In the genomic region with DNA sequence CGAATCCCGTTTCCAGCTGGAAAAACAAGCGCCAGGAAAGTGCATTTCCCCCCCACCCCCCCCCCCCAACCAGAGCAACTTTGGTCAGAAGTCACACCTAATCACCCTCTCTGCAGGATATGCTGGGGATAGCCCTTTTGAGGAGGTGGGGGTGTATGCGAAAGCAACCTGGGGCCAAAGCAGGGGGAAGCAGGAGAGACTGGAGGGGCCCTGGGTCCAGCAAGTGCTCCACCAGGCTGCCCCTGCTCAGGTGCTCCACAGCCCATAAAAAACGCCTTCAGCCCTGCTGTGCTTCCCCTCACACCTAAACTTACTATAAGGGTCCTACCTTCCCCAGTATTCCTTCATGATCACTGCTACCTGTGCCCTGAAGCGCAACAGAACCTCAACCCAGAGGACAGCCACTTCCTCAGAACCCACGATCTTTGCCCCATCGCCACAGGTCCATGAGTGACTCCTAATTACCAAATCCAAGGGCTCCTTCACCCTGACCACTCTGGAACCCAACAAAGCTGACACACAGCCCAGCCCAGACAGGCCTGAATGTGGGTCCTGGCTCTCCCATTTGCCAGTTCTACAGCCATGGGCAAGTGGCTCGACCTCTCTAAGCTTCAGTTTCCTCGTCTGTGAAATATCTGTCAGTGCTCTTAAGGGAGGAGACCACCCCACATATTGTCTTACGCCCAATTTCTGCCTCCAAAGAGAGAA, we compare ENCODE assay signal across 15 cellular contexts. TPM values are rescaled to one million over a fixed set of nuclear protein-coding genes. Genes with fewer than 3 reads are reported as not detected.
DNase-seq lines count a peak whose midpoint lies in the region; ATAC-seq and TF ChIP-seq lines count a peak whose summit lies in the region.
"Had no signal": no experiment of that assay in that cellular context is flagged by ENCODE, and none has a peak within 500 bp of the region (broad histone marks: within the 10 kb centered on the region; RNA-seq: fewer than 3 reads in every experiment).

No MANE protein-coding gene starts in this region.

- no peak overlapping the region for H3K4me2 ChIP-seq in hepatocyte

- no peak for TF ChIP-seq CTCF in endodermal cell (conservative IDR thresholded peaks at IDR 0.05)
- TF ChIP-seq CTCF in hepatocyte (IDR thresholded peaks at IDR 0.05; ENCODE audit: poor library complexity): no peak

- H3K79me2 ChIP-seq in hepatocyte: no peaks in the 10 kb centered on the region

- no peak overlapping the region for H3K4me3 Mint-ChIP-seq in activated T-cell treated with anti-CD3 and anti-CD28 coated beads, Interleukin-2, amount 50 U/mL, for 24 hours
- no peak overlapping the region for H3K4me3 Mint-ChIP-seq in T-helper 2 cell treated with Interferon-gamma antibody and Interleukin-4, amounts not matched to agents 5 μg/mL and 100 μg/mL, for 36 hours
- H3K4me3 Mint-ChIP-seq in endodermal cell: no peak overlapping the region

- H2AFZ ChIP-seq in hepatocyte: no peak overlapping the region

- WGBS in endodermal cell (ENCODE audit: insufficient coverage in 1 of 2, insufficient read length in 1 of 2), 2 experiments: 75 to 83% methylated on average over 2 to 11 of the region's 11 CpGs
- WGBS in hepatocyte (ENCODE audit: low lambda C conversion rate, missing lambda C conversion rate): 77% methylated on average over 11 of the region's 11 CpGs

- peak; percentile 46 for ATAC-seq in stimulated activated naive CD8-positive, alpha-beta T cell treated with anti-CD3 and anti-CD28 coated beads, Interleukin-15, Interleukin-2, amounts not matched to agents 100 U/mL and 50 U/mL, for 24 hours
- ATAC-seq: left colon, psoas muscle had no signal

- H3K36me3 Mint-ChIP-seq in activated T-cell treated with anti-CD3 and anti-CD28 coated beads, Interleukin-2, amount 50 U/mL, for 24 hours (ENCODE audit: low read depth): peaks cover 46% of the 10 kb centered on the region
- H3K36me3 Mint-ChIP-seq in T-helper 2 cell treated with Interferon-gamma antibody and Interleukin-4, amounts not matched to agents 5 μg/mL and 100 μg/mL, for 36 hours (ENCODE audit: low read depth): peaks cover 37% of the 10 kb centered on the region
- H3K36me3 Mint-ChIP-seq in endodermal cell (ENCODE audit: low read depth): peaks cover 20% of the 10 kb centered on the region

- H3K4me3 ChIP-seq in endodermal cell (ENCODE audit: low read length) (no peak overlapping the region), hepatocyte (no peak overlapping the region)
- H3K4me3 ChIP-seq: dorsolateral prefrontal cortex, psoas muscle had no signal

- H3K9ac ChIP-seq in endodermal cell (ENCODE audit: extremely low read depth, low read length, poor library complexity, severe bottlenecking): no peak overlapping the region

- H3K27ac ChIP-seq in endodermal cell (ENCODE audit: low read depth, low read length): no peak overlapping the region
- H3K27ac ChIP-seq in hepatocyte: no peak overlapping the region
- H3K27ac ChIP-seq: dorsolateral prefrontal cortex, psoas muscle had no signal

- no peak for DNase-seq in activated T-cell treated with anti-CD3 and anti-CD28 coated beads, Interleukin-2, amount 50 U/mL, for 24 hours
- DNase-seq in activated T-cell treated with anti-CD3 and anti-CD28 coated beads, Interleukin-2, amount 50 U/mL, for 1 hour: no peak
- DNase-seq in T-helper 2 cell treated with Interferon-gamma antibody and Interleukin-4, amounts not matched to agents 5 μg/mL and 100 μg/mL, for 36 hours (ENCODE audit: low spot score): no peak
- DNase-seq in endodermal cell (peak; percentile 82), kidney glomerular epithelial cell (lab: John Stamatoyannopoulos, UW) (no peak), hepatocyte (ENCODE audit: low spot score) (no peak)
- no peak for DNase-seq in stimulated activated naive CD8-positive, alpha-beta T cell treated with anti-CD3 and anti-CD28 coated beads, Interleukin-15, Interleukin-2, amounts not matched to agents 100 U/mL and 50 U/mL, for 24 hours
- DNase-seq in activated CD8-positive, alpha-beta memory T cell treated with anti-CD3 and anti-CD28 coated beads, Interleukin-2, amount 50 U/mL, for 4 hours: no peak
- DNase-seq: ACHN, dorsolateral prefrontal cortex, hypothalamus, left colon, NCI-H1694, NCI-H510A treated with DMSO at 0.1 percent for 48 hours, psoas muscle had no signal

- H3K9me3 Mint-ChIP-seq in activated T-cell treated with anti-CD3 and anti-CD28 coated beads, Interleukin-2, amount 50 U/mL, for 24 hours: no peaks in the 10 kb centered on the region
- no peaks in the 10 kb centered on the region for H3K9me3 Mint-ChIP-seq in T-helper 2 cell treated with Interferon-gamma antibody and Interleukin-4, amounts not matched to agents 5 μg/mL and 100 μg/mL, for 36 hours
- H3K9me3 Mint-ChIP-seq in endodermal cell: no peaks in the 10 kb centered on the region

- H3K4me1 ChIP-seq in endodermal cell (ENCODE audit: control insufficient read depth, insufficient read depth, low read length) (peaks cover 24% of the 10 kb centered on the region), hepatocyte (ENCODE audit: insufficient read depth) (no peaks in the 10 kb centered on the region)
- H3K4me1 ChIP-seq: psoas muscle had no signal

- H3K27ac Mint-ChIP-seq in activated T-cell treated with anti-CD3 and anti-CD28 coated beads, Interleukin-2, amount 50 U/mL, for 24 hours: peak overlapping the region; percentile 76
- peak overlapping the region; percentile 0 for H3K27ac Mint-ChIP-seq in T-helper 2 cell treated with Interferon-gamma antibody and Interleukin-4, amounts not matched to agents 5 μg/mL and 100 μg/mL, for 36 hours
- H3K27ac Mint-ChIP-seq in endodermal cell: peak overlapping the region; percentile 67

- H4K20me1 ChIP-seq in hepatocyte (ENCODE audit: insufficient read depth, poor library complexity, severe bottlenecking): no peaks in the 10 kb centered on the region

- H3K27me3 ChIP-seq in endodermal cell (ENCODE audit: control insufficient read depth, insufficient read depth, low read length, poor library complexity, severe bottlenecking) (no peaks in the 10 kb centered on the region), hepatocyte (no peaks in the 10 kb centered on the region)
- H3K27me3 ChIP-seq: dorsolateral prefrontal cortex had no signal

- no peaks in the 10 kb centered on the region for H3K9me3 ChIP-seq in endodermal cell (ENCODE audit: control insufficient read depth, low read length)
- H3K9me3 ChIP-seq in hepatocyte (ENCODE audit: low read depth): no peaks in the 10 kb centered on the region
- H3K9me3 ChIP-seq: psoas muscle had no signal

- peaks cover 1% of the 10 kb centered on the region for H3K4me1 Mint-ChIP-seq in activated T-cell treated with anti-CD3 and anti-CD28 coated beads, Interleukin-2, amount 50 U/mL, for 24 hours (ENCODE audit: low read depth)
- H3K4me1 Mint-ChIP-seq in T-helper 2 cell treated with Interferon-gamma antibody and Interleukin-4, amounts not matched to agents 5 μg/mL and 100 μg/mL, for 36 hours (ENCODE audit: low read depth): peaks cover 10% of the 10 kb centered on the region
- peaks cover 80% of the 10 kb centered on the region for H3K4me1 Mint-ChIP-seq in endodermal cell

- no peaks in the 10 kb centered on the region for H3K9me2 ChIP-seq in hepatocyte (replicated peaks; ENCODE audit: insufficient read depth)

- H3K27me3 Mint-ChIP-seq in activated T-cell treated with anti-CD3 and anti-CD28 coated beads, Interleukin-2, amount 50 U/mL, for 24 hours: no peaks in the 10 kb centered on the region
- no peaks in the 10 kb centered on the region for H3K27me3 Mint-ChIP-seq in T-helper 2 cell treated with Interferon-gamma antibody and Interleukin-4, amounts not matched to agents 5 μg/mL and 100 μg/mL, for 36 hours (ENCODE audit: low read depth)
- H3K27me3 Mint-ChIP-seq in endodermal cell (ENCODE audit: insufficient read depth): no peaks in the 10 kb centered on the region

- peaks cover 19% of the 10 kb centered on the region for H3K36me3 ChIP-seq in endodermal cell (ENCODE audit: control insufficient read depth, insufficient read depth, low read length)
- H3K36me3 ChIP-seq in hepatocyte (replicated peaks; ENCODE audit: insufficient read depth, low read depth): no peaks in the 10 kb centered on the region

RNA-seq across cellular contexts. Expression of a gene that starts 18.1 kb away (rescaled TPM):
- total RNA-seq in endodermal cell: 10 to 100 TPM; 38.8 to 47.1 TPM
- 33.2 TPM for polyA plus RNA-seq in endodermal cell (2013, experiment 1 of 2)
- polyA plus RNA-seq in endodermal cell (2013, experiment 2 of 2): 32.9 TPM
- 14.0 and 21.2 TPM in 2 replicates for total RNA-seq in hepatocyte
- 33.8 and 43.6 TPM in 2 replicates for polyA plus RNA-seq in hepatocyte

Comparison
In these comparisons a context has a peak if more than half of its experiments do, and no peak if none do; other contexts are left out.
1. H3K27ac Mint-ChIP-seq: peak in every context shown above with its lines; median percentile 76 in activated T-cell treated with anti-CD3 and anti-CD28 coated beads, Interleukin-2, amount 50 U/mL, for 24 hours; 67 in endodermal cell; 0 in T-helper 2 cell treated with Interferon-gamma antibody and Interleukin-4, amounts not matched to agents 5 μg/mL and 100 μg/mL, for 36 hours.